In genomic region chr2:171310889-171311288, GRCh38 we compare ENCODE assay signal across 25 cellular contexts.
"Had no signal": no experiment of that assay in that cellular context is flagged by ENCODE, and none has a peak within 500 bp of the region (broad histone marks: within the 10 kb centered on the region; RNA-seq: fewer than 3 reads in every experiment).

No MANE protein-coding gene starts in this region.

- DNase-seq: activated B cell treated with CpG ODN at 0.5 μM for 24 hours; activated CD4-positive, alpha-beta memory T cell treated with anti-CD3 and anti-CD28 coated beads for 36 hours; activated CD4-positive, alpha-beta T cell treated with anti-CD3 and anti-CD28 coated beads, Interleukin-2, amount 10 ng/mL, durations not matched to agents 7 days and 5 days; activated CD8-positive, alpha-beta memory T cell treated with anti-CD3 and anti-CD28 coated beads for 24 hours; activated gamma-delta T cell treated with Interleukin-2 at 50 U/mL for 16 hours; activated naive CD4-positive, alpha-beta T cell treated with anti-CD3 and anti-CD28 coated beads, Interleukin-2, amount 50 U/mL, for 16 hours; activated T-cell treated with anti-CD3 and anti-CD28 coated beads, Interleukin-2, amount 50 U/mL, for 4 hours; aorta; central memory CD4-positive, alpha-beta T cell; Kasumi-1; KBM-7; NCI-H1048; NCI-H1417; NCI-H2029; NCI-H2107; NCI-H2171 treated with DMSO at 0.1 percent for 48 hours; NCI-H345; NCI-H510A treated with DMSO at 0.1 percent for 48 hours; NCI-H69; SHP77; SW 1271 had no signal

- H3K9me3 ChIP-seq: SJSA1 had no signal

- FAIRE-seq: RCC 7860 had no signal

- H3K27me3 ChIP-seq: breast epithelium, SJSA1 had no signal

- H3K4me3 ChIP-seq: breast epithelium, SJSA1 had no signal

- ATAC-seq: activated T-cell treated with anti-CD3 and anti-CD28 coated beads, Interleukin-2, amount 50 U/mL, for 4 hours; SK-N-SH treated with all-trans-retinoic acid at 6 μM for 48 hours had no signal

- H3K27ac ChIP-seq: breast epithelium, SJSA1 had no signal

- H3K4me1 ChIP-seq: breast epithelium, SJSA1 had no signal

- H3K36me3 ChIP-seq: breast epithelium, SJSA1 had no signal
